Comparison of ENCODE assay signal across 1 cellular context in the genomic region with DNA sequence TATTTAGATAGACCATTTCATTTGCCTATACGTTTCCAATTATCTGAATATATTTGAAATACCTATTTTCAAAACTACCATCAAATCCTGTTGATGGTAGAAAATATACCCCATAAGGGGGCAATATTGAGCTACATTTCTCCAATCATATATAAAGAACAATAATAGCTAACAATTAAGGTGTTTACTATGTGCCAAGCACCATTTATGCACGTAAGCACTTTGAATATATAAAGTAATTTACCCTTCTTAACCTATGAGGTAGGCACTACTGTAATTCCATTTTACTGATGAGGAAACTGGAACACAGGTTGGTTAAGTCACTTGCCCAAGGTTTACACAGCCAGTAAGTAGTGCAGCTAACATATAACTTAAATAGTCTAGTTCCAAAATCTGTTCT.
TF ChIP-seq lines count a peak whose summit lies in the region.

No MANE protein-coding gene starts in this region.

TF ChIP-seq in GM23338, 12 proteins besides CTCF, POLR2A, EP300 and RAD21 (continued from another document):
- TF ChIP-seq ZNF331 (CRISPR knock-in tag; IDR thresholded peaks at IDR 0.05; ENCODE audit: low read depth) (no peak), ZNF114 (CRISPR knock-in tag; IDR thresholded peaks at IDR 0.05) (no peak), STAT1 (IDR thresholded peaks at IDR 0.05; ENCODE audit: unreplicated experiment) (no peak), CREB1 (CRISPR knock-in tag; IDR thresholded peaks at IDR 0.05; ENCODE audit: low read depth) (no peak)
